24 cellular contexts compared by ENCODE assay signal in genomic region chr9:108662935-108663334, GRCh38.
DNase-seq lines count a peak whose midpoint lies in the region; ATAC-seq and TF ChIP-seq lines count a peak whose summit lies in the region.
"Had no signal": no experiment of that assay in that cellular context is flagged by ENCODE, and none has a peak within 500 bp of the region (broad histone marks: within the 10 kb centered on the region; RNA-seq: fewer than 3 reads in every experiment).

No MANE protein-coding gene starts in this region.

- H3K36me3 Mint-ChIP-seq in WTC11 (peaks cover 35% of the 10 kb centered on the region), natural killer cell (peaks cover 11% of the 10 kb centered on the region)
- H3K36me3 Mint-ChIP-seq: CD4-positive, CD25-positive, alpha-beta regulatory T cell had no signal

- H3K4me3 Mint-ChIP-seq in WTC11 (no peak overlapping the region), natural killer cell (no peak overlapping the region)
- H3K4me3 Mint-ChIP-seq: CD4-positive, CD25-positive, alpha-beta regulatory T cell had no signal

- peaks cover 56% of the 10 kb centered on the region for H3K9me3 ChIP-seq in BLaER1
- H3K9me3 ChIP-seq in mesenchymal stem cell (ENCODE audit: control insufficient read depth, low read length) = peaks cover 17% of the 10 kb centered on the region
- H3K9me3 ChIP-seq in upper lobe of right lung = no peaks in the 10 kb centered on the region
- H3K9me3 ChIP-seq: BE2C had no signal

- H3K27ac Mint-ChIP-seq in WTC11 (no peak overlapping the region), natural killer cell (no peak overlapping the region)
- H3K27ac Mint-ChIP-seq: CD4-positive, CD25-positive, alpha-beta regulatory T cell had no signal

- POLR2A ChIA-PET in WTC11 (lab: Charles Lee) = no interaction called here

- H3K4me1 Mint-ChIP-seq in WTC11 (peaks cover 22% of the 10 kb centered on the region), natural killer cell (no peaks in the 10 kb centered on the region)
- H3K4me1 Mint-ChIP-seq: CD4-positive, CD25-positive, alpha-beta regulatory T cell had no signal

- H2BK12ac ChIP-seq in mesenchymal stem cell (ENCODE audit: low read length in 2 of 2) = no peak overlapping the region

- H3K36me3 ChIP-seq in BLaER1 (peaks cover 23% of the 10 kb centered on the region; the same call in 1 of the 2 replicates), mesenchymal stem cell (ENCODE audit: control insufficient read depth in 1 of 2, insufficient read depth in 2 of 2, low read depth in 1 of 2, low read length in 2 of 2) (no peaks in the 10 kb centered on the region), upper lobe of right lung (no peaks in the 10 kb centered on the region)
- H3K36me3 ChIP-seq: BE2C had no signal

- H2AFZ ChIP-seq in mesenchymal stem cell (ENCODE audit: low read depth, low read length) = no peak overlapping the region

- WGBS in mesenchymal stem cell = 86% methylated on average over 4 of the region's 4 CpGs

- H4K20me1 ChIP-seq in BLaER1 = no peaks in the 10 kb centered on the region

- peaks cover 7% of the 10 kb centered on the region; the same call in 1 of the 2 replicates for H3K27me3 Mint-ChIP-seq in WTC11 (ENCODE audit: low read depth)
- H3K27me3 Mint-ChIP-seq in natural killer cell (ENCODE audit: low read depth in 2 of 2) = no peaks in the 10 kb centered on the region
- H3K27me3 Mint-ChIP-seq: CD4-positive, CD25-positive, alpha-beta regulatory T cell had no signal

- no peak overlapping the region for H4K8ac ChIP-seq in mesenchymal stem cell (ENCODE audit: low read length)

- peak; percentile 66; the same call in 1 of the 2 replicates for ATAC-seq in WTC11
- no peak for ATAC-seq in GM19324 (IDR thresholded peaks at IDR 0.05; ENCODE audit: low FRiP score, unreplicated experiment)
- no peak for ATAC-seq in natural killer cell
- no peak for ATAC-seq in upper lobe of right lung

- no peak overlapping the region for H3K18ac ChIP-seq in mesenchymal stem cell (ENCODE audit: low read depth in 1 of 2, low read length in 2 of 2)

- H3K4ac ChIP-seq in mesenchymal stem cell (ENCODE audit: low read depth in 1 of 2, low read length in 2 of 2) = no peak overlapping the region

- H4K91ac ChIP-seq in mesenchymal stem cell (ENCODE audit: low read length) = no peak overlapping the region

- H3K79me1 ChIP-seq in mesenchymal stem cell (replicated peaks; ENCODE audit: low read length, poor library complexity, severe bottlenecking) = no peaks in the 10 kb centered on the region

- no peak overlapping the region for H2BK5ac ChIP-seq in mesenchymal stem cell (ENCODE audit: low read depth, low read length, poor library complexity, severe bottlenecking)

- H2BK15ac ChIP-seq in mesenchymal stem cell (ENCODE audit: low read depth, poor library complexity, severe bottlenecking) = no peak overlapping the region

- H3K4me1 ChIP-seq in BLaER1 (peaks cover 45% of the 10 kb centered on the region), mesenchymal stem cell (ENCODE audit: control insufficient read depth, insufficient read depth, low read depth, low read length) (no peaks in the 10 kb centered on the region), upper lobe of right lung (no peaks in the 10 kb centered on the region)
- H3K4me1 ChIP-seq: BE2C had no signal

- H2AK5ac ChIP-seq in mesenchymal stem cell (ENCODE audit: low read length, severe bottlenecking) = no peak overlapping the region

- peak overlapping the region; percentile 39; the same call in 1 of the 2 replicates for H3K27ac ChIP-seq in BLaER1
- no peak overlapping the region for H3K27ac ChIP-seq in mesenchymal stem cell (ENCODE audit: low read length, poor library complexity, severe bottlenecking)
- H3K27ac ChIP-seq in upper lobe of right lung = no peak overlapping the region
- H3K27ac ChIP-seq: SK-N-MC had no signal

- H3K9me3 Mint-ChIP-seq in WTC11 = peaks cover 46% of the 10 kb centered on the region
- peaks cover 6 to 7% of the 10 kb centered on the region in 2 donors for H3K9me3 Mint-ChIP-seq in natural killer cell

- DNase-seq in MV-4-11 (lab: John Stamatoyannopoulos, UW) (peak; percentile 68), WTC11 (ENCODE audit: low spot score) (no peak), mesenchymal stem cell (no peak), natural killer cell (no peak), upper lobe of right lung (no peak)
- DNase-seq in stimulated activated CD4-positive, alpha-beta T cell treated with anti-CD3 and anti-CD28 coated beads, Interleukin-4, amount 100 ng/mL, for 1 hour = no peak
- DNase-seq: 8988T; ACHN; BE2C; CD4-positive, CD25-positive, alpha-beta regulatory T cell; DMS153; KBM-7; NCI-H1092; NCI-H1417 treated with DMSO at 0.1 percent for 48 hours; NCI-H187; NCI-H2081 treated with DMSO at 0.1 percent for 48 hours; NCI-H2171; NCI-H226; NCI-H510A; NCI-H69; SIG-M5 had no signal

- H3K4me2 ChIP-seq in BLaER1 (peak overlapping the region; percentile 49), mesenchymal stem cell (ENCODE audit: low read length, poor library complexity, severe bottlenecking) (no peak overlapping the region)

- TF ChIP-seq CTCF in WTC11 (IDR thresholded peaks at IDR 0.05) (no peak), natural killer cell (IDR thresholded peaks at IDR 0.05) (no peak), upper lobe of right lung (IDR thresholded peaks at IDR 0.05) (no peak)

- H3K27me3 ChIP-seq in BLaER1 (no peaks in the 10 kb centered on the region), mesenchymal stem cell (ENCODE audit: control insufficient read depth in 1 of 2, insufficient read depth in 1 of 2, low read length in 2 of 2) (no peaks in the 10 kb centered on the region), upper lobe of right lung (no peaks in the 10 kb centered on the region)
- H3K27me3 ChIP-seq: BE2C had no signal

- CTCF ChIA-PET in WTC11 (lab: Charles Lee) = interaction anchor here (1.0 kb wide), 1 partner anchor 1197 kb away, joined by 3 read pairs; no protein-coding TSS in a partner anchor

- H3K4me3 ChIP-seq in BLaER1 = no peak overlapping the region
- H3K4me3 ChIP-seq in mesenchymal stem cell (ENCODE audit: insufficient read depth in 1 of 2, low read depth in 1 of 2, low read length in 2 of 2) = no peak overlapping the region
- no peak overlapping the region for H3K4me3 ChIP-seq in upper lobe of right lung
- H3K4me3 ChIP-seq: SK-N-MC had no signal

- no peak overlapping the region for H3K23ac ChIP-seq in mesenchymal stem cell (ENCODE audit: low read length in 2 of 2)

- no peak overlapping the region for H3K9ac ChIP-seq in BLaER1
- peak overlapping the region; percentile 15 for H3K9ac ChIP-seq in mesenchymal stem cell (ENCODE audit: low read length)

- intact Hi-C loops in natural killer cell (cut with micrococcal nuclease) (no loop called here), upper lobe of right lung (cut with DNase I) (no loop called here)

- H3K14ac ChIP-seq in mesenchymal stem cell (ENCODE audit: low read length in 2 of 2) = no peak overlapping the region

- H2BK120ac ChIP-seq in mesenchymal stem cell (ENCODE audit: low read depth, low read length) = no peak overlapping the region

TF ChIP-seq in WTC11, 78 proteins besides CTCF, POLR2A, EP300 and RAD21:
- TF ChIP-seq ZNF532 (CRISPR knock-in tag; IDR thresholded peaks at IDR 0.05; ENCODE audit: borderline replicate concordance) (no peak), SOX15 (CRISPR knock-in tag; IDR thresholded peaks at IDR 0.05) (no peak)
